In genomic region chr3:26198609-26199008, GRCh38 we compare ENCODE assay signal across 20 cellular contexts.
A peak's percentile ranks its signal among the peaks of the same experiment; 100 is the strongest.
DNase-seq lines count a peak whose midpoint lies in the region; ATAC-seq, FAIRE-seq and TF ChIP-seq lines count a peak whose summit lies in the region.
"Had no signal": no experiment of that assay in that cellular context is flagged by ENCODE, and none has a peak within 500 bp of the region (broad histone marks: within the 10 kb centered on the region; RNA-seq: fewer than 3 reads in every experiment).

No MANE protein-coding gene starts in this region.

- H3K9ac ChIP-seq in SK-N-SH (no peak overlapping the region), mesenchymal stem cell (ENCODE audit: low read length) (no peak overlapping the region)
- H3K9ac ChIP-seq: BLaER1 treated with 17β-estradiol and CSF1 and Interleukin-3, amounts not matched to agents 10 nM and 100 nM had no signal

- DNase-seq in SK-N-SH (no peak), kidney tubule cell (ENCODE audit: low spot score) (peak; percentile 12), mesenchymal stem cell (no peak), right cardiac atrium (no peak)
- no peak for DNase-seq in activated CD8-positive, alpha-beta memory T cell treated with anti-CD3 and anti-CD28 coated beads, Interleukin-2, amount 10 ng/mL, durations not matched to agents 7 days and 5 days
- DNase-seq: CD8-positive, alpha-beta T cell; COR-L47; H9 had no signal

- no peak overlapping the region for H2BK120ac ChIP-seq in mesenchymal stem cell (ENCODE audit: low read depth, low read length)

- H3K4me1 ChIP-seq in SK-N-SH (ENCODE audit: control insufficient read depth in 1 of 2, insufficient read depth in 2 of 2, low read depth in 1 of 2, low read length in 1 of 2) (no peaks in the 10 kb centered on the region), mesenchymal stem cell (ENCODE audit: control insufficient read depth, insufficient read depth, low read depth, low read length) (no peaks in the 10 kb centered on the region), right cardiac atrium (ENCODE audit: control insufficient read depth, insufficient read depth, low read length) (no peaks in the 10 kb centered on the region)
- H3K4me1 ChIP-seq: A549; BLaER1 treated with 17β-estradiol and CSF1 and Interleukin-3, amounts not matched to agents 10 nM and 100 nM had no signal

- no peak overlapping the region for H2AFZ ChIP-seq in SK-N-SH (ENCODE audit: low read depth)
- H2AFZ ChIP-seq in mesenchymal stem cell (ENCODE audit: low read depth, low read length), result no peak overlapping the region

- ATAC-seq in SK-N-SH treated with all-trans-retinoic acid at 6 μM for 48 hours (no peak), right cardiac atrium (no peak), HG02885 (IDR thresholded peaks at IDR 0.05; ENCODE audit: poor library complexity, unreplicated experiment) (no peak)
- ATAC-seq in activated CD8-positive, alpha-beta memory T cell treated with anti-CD3 and anti-CD28 coated beads, Interleukin-2, amount 10 ng/mL, durations not matched to agents 7 days and 5 days, result no peak
- ATAC-seq: A549; CD8-positive, alpha-beta T cell had no signal

- H3K9me2 ChIP-seq in SK-N-SH, result no peaks in the 10 kb centered on the region

- H4K91ac ChIP-seq in mesenchymal stem cell (ENCODE audit: low read length), result no peak overlapping the region

- no peak overlapping the region for H3K27ac ChIP-seq in SK-N-SH (ENCODE audit: low read depth in 2 of 2, low read length in 1 of 2)
- no peak overlapping the region for H3K27ac ChIP-seq in mesenchymal stem cell (ENCODE audit: low read length, poor library complexity, severe bottlenecking)
- no peak overlapping the region for H3K27ac ChIP-seq in right cardiac atrium (ENCODE audit: low read length)
- H3K27ac ChIP-seq: 22Rv1; A549; BLaER1 treated with 17β-estradiol and CSF1 and Interleukin-3, amounts not matched to agents 10 nM and 100 nM; HL-60 had no signal

- no peaks in the 10 kb centered on the region for H3K79me1 ChIP-seq in mesenchymal stem cell (replicated peaks; ENCODE audit: low read length, poor library complexity, severe bottlenecking)

- no peaks in the 10 kb centered on the region for H3K4me1 Mint-ChIP-seq in activated CD8-positive, alpha-beta memory T cell treated with anti-CD3 and anti-CD28 coated beads, Interleukin-2, amount 10 ng/mL, durations not matched to agents 7 days and 5 days
- H3K4me1 Mint-ChIP-seq: B cell had no signal

- H3K36me3 Mint-ChIP-seq in activated CD8-positive, alpha-beta memory T cell treated with anti-CD3 and anti-CD28 coated beads, Interleukin-2, amount 10 ng/mL, durations not matched to agents 7 days and 5 days, result no peaks in the 10 kb centered on the region
- H3K36me3 Mint-ChIP-seq: CD8-positive, alpha-beta T cell had no signal

- H3F3A ChIP-seq in SK-N-SH (replicated peaks; ENCODE audit: insufficient read depth), result no peaks in the 10 kb centered on the region

- H3K9me3 ChIP-seq in SK-N-SH (no peaks in the 10 kb centered on the region), mesenchymal stem cell (ENCODE audit: control insufficient read depth, low read length) (peaks cover 8% of the 10 kb centered on the region), right cardiac atrium (ENCODE audit: control insufficient read depth, low read length) (no peaks in the 10 kb centered on the region)
- H3K9me3 ChIP-seq: A549 had no signal

- no peak overlapping the region for H2AK5ac ChIP-seq in mesenchymal stem cell (ENCODE audit: low read length, severe bottlenecking)

- H3K4me3 ChIP-seq in SK-N-SH (ENCODE audit: low read depth in 2 of 2, low read length in 1 of 2), result no peak overlapping the region
- H3K4me3 ChIP-seq in mesenchymal stem cell (ENCODE audit: insufficient read depth in 1 of 2, low read depth in 1 of 2, low read length in 2 of 2), result no peak overlapping the region
- no peak overlapping the region for H3K4me3 ChIP-seq in right cardiac atrium (ENCODE audit: low read length)
- H3K4me3 ChIP-seq: A549; BLaER1 treated with 17β-estradiol and CSF1 and Interleukin-3, amounts not matched to agents 10 nM and 100 nM had no signal

- intact Hi-C loops in right cardiac atrium (cut with DNase I), result no loop called here

- H3K27me3 ChIP-seq in SK-N-SH (ENCODE audit: insufficient read depth) (no peaks in the 10 kb centered on the region), mesenchymal stem cell (ENCODE audit: control insufficient read depth in 1 of 2, insufficient read depth in 1 of 2, low read length in 2 of 2) (no peaks in the 10 kb centered on the region), right cardiac atrium (ENCODE audit: control insufficient read depth, insufficient read depth) (no peaks in the 10 kb centered on the region)
- H3K27me3 ChIP-seq: BLaER1 treated with 17β-estradiol and CSF1 and Interleukin-3, amounts not matched to agents 10 nM and 100 nM had no signal

- no peak overlapping the region for H2BK15ac ChIP-seq in mesenchymal stem cell (ENCODE audit: low read depth, poor library complexity, severe bottlenecking)

- 23% methylated on average over 2 of the region's 2 CpGs for WGBS in SK-N-SH (ENCODE audit: low lambda C conversion rate)
- 29% methylated on average over 1 of the region's 2 CpGs for WGBS in mesenchymal stem cell
- 65% methylated on average over 2 of the region's 2 CpGs for WGBS in right cardiac atrium

- no peaks in the 10 kb centered on the region for H3K79me2 ChIP-seq in SK-N-SH (ENCODE audit: insufficient read depth)

- no peak overlapping the region for H3K27ac Mint-ChIP-seq in activated CD8-positive, alpha-beta memory T cell treated with anti-CD3 and anti-CD28 coated beads, Interleukin-2, amount 10 ng/mL, durations not matched to agents 7 days and 5 days
- H3K27ac Mint-ChIP-seq: B cell; CD8-positive, alpha-beta T cell; H9 had no signal

- no peak overlapping the region for H2BK5ac ChIP-seq in mesenchymal stem cell (ENCODE audit: low read depth, low read length, poor library complexity, severe bottlenecking)

- H3K23ac ChIP-seq in mesenchymal stem cell (ENCODE audit: low read length in 2 of 2), result no peak overlapping the region

- TF ChIP-seq CTCF in SK-N-SH (IDR thresholded peaks at IDR 0.05), result no peak

- no peak overlapping the region for H3K4me3 Mint-ChIP-seq in activated CD8-positive, alpha-beta memory T cell treated with anti-CD3 and anti-CD28 coated beads, Interleukin-2, amount 10 ng/mL, durations not matched to agents 7 days and 5 days
- H3K4me3 Mint-ChIP-seq: B cell; CD8-positive, alpha-beta T cell; H9 had no signal

- H3K14ac ChIP-seq in mesenchymal stem cell (ENCODE audit: low read length in 2 of 2), result no peak overlapping the region

- H3K18ac ChIP-seq in mesenchymal stem cell (ENCODE audit: low read depth in 1 of 2, low read length in 2 of 2), result no peak overlapping the region

- FAIRE-seq in endometrium (lab: Jason Lieb, UNC), result peak; percentile 18
- FAIRE-seq: A549, G401.6, GM12891, GM19239, H1 had no signal

- no peaks in the 10 kb centered on the region for H3K27me3 Mint-ChIP-seq in activated CD8-positive, alpha-beta memory T cell treated with anti-CD3 and anti-CD28 coated beads, Interleukin-2, amount 10 ng/mL, durations not matched to agents 7 days and 5 days
- H3K27me3 Mint-ChIP-seq: B cell had no signal

- H3K4ac ChIP-seq in mesenchymal stem cell (ENCODE audit: low read depth in 1 of 2, low read length in 2 of 2), result no peak overlapping the region

- no peak overlapping the region for H2BK12ac ChIP-seq in mesenchymal stem cell (ENCODE audit: low read length in 2 of 2)

- H4K8ac ChIP-seq in mesenchymal stem cell (ENCODE audit: low read length), result no peak overlapping the region

- H3K36me3 ChIP-seq in SK-N-SH (replicated peaks in 1 of 2; ENCODE audit: control insufficient read depth in 1 of 2, insufficient read depth in 2 of 2, low read length in 1 of 2) (no peaks in the 10 kb centered on the region), mesenchymal stem cell (ENCODE audit: control insufficient read depth in 1 of 2, insufficient read depth in 2 of 2, low read depth in 1 of 2, low read length in 2 of 2) (no peaks in the 10 kb centered on the region)
- H3K36me3 ChIP-seq: BLaER1 treated with 17β-estradiol and CSF1 and Interleukin-3, amounts not matched to agents 10 nM and 100 nM had no signal

- no peaks in the 10 kb centered on the region for H3K9me3 Mint-ChIP-seq in activated CD8-positive, alpha-beta memory T cell treated with anti-CD3 and anti-CD28 coated beads, Interleukin-2, amount 10 ng/mL, durations not matched to agents 7 days and 5 days (ENCODE audit: low read depth)
- H3K9me3 Mint-ChIP-seq: CD8-positive, alpha-beta T cell; H9 had no signal

- TF ChIP-seq RAD21 in SK-N-SH (IDR thresholded peaks at IDR 0.05; ENCODE audit: low read length), result no peak

- POLR2A ChIA-PET in SK-N-SH (lab: Yijun Ruan, JAX), result no interaction called here

- no peak overlapping the region for H3K4me2 ChIP-seq in SK-N-SH
- no peak overlapping the region for H3K4me2 ChIP-seq in mesenchymal stem cell (ENCODE audit: low read length, poor library complexity, severe bottlenecking)
- H3K4me2 ChIP-seq: A549; BLaER1 treated with 17β-estradiol and CSF1 and Interleukin-3, amounts not matched to agents 10 nM and 100 nM had no signal

- H4K20me1 ChIP-seq in SK-N-SH (ENCODE audit: insufficient read depth), result no peaks in the 10 kb centered on the region
- H4K20me1 ChIP-seq: BLaER1 treated with 17β-estradiol and CSF1 and Interleukin-3, amounts not matched to agents 10 nM and 100 nM had no signal

- no peak for TF ChIP-seq EP300 in SK-N-SH (IDR thresholded peaks at IDR 0.05; ENCODE audit: borderline replicate concordance in 1 of 2, low read depth in 1 of 2, low read length in 1 of 2)

- CTCF ChIA-PET in SK-N-SH (lab: Yijun Ruan, JAX), result interaction anchor here (1.6 kb wide), 1 partner anchor 10 kb away, joined by 3 read pairs; no protein-coding TSS in a partner anchor
- CTCF ChIA-PET in activated CD8-positive, alpha-beta memory T cell treated with anti-CD3 and anti-CD28 coated beads, Interleukin-2, amount 10 ng/mL, durations not matched to agents 7 days and 5 days (lab: Charles Lee), result no interaction called here

TF ChIP-seq in SK-N-SH treated with all-trans-retinoic acid at 6 μM for 48 hours, 23 proteins besides CTCF, POLR2A, EP300 and RAD21 (continues in another document):
- TF ChIP-seq ZNF70 (CRISPR knock-in tag; IDR thresholded peaks at IDR 0.05) (no peak), ISL1 (CRISPR knock-in tag; IDR thresholded peaks at IDR 0.05) (peak; percentile 48; the same call in 1 of the 2 replicates), SNAI2 (CRISPR knock-in tag; IDR thresholded peaks at IDR 0.05) (no peak), BACH2 (CRISPR knock-in tag; IDR thresholded peaks at IDR 0.05; ENCODE audit: borderline replicate concordance) (no peak)

TF ChIP-seq in SK-N-SH, 30 proteins besides CTCF, POLR2A, EP300 and RAD21:
- no peak for TF ChIP-seq SIN3A (IDR thresholded peaks at IDR 0.05; ENCODE audit: borderline replicate concordance, low read depth, low read length)
- TF ChIP-seq MXI1 (IDR thresholded peaks at IDR 0.05; ENCODE audit: low read depth, low read length), result no peak
- no peak for TF ChIP-seq EZH2phosphoT487 (IDR thresholded peaks at IDR 0.05; ENCODE audit: borderline replicate concordance, low read depth)
- TF ChIP-seq GATA2 (CRISPR knock-in tag; IDR thresholded peaks at IDR 0.05), result no peak
